ENCODE assay signal across 19 cellular contexts in the genomic region with DNA sequence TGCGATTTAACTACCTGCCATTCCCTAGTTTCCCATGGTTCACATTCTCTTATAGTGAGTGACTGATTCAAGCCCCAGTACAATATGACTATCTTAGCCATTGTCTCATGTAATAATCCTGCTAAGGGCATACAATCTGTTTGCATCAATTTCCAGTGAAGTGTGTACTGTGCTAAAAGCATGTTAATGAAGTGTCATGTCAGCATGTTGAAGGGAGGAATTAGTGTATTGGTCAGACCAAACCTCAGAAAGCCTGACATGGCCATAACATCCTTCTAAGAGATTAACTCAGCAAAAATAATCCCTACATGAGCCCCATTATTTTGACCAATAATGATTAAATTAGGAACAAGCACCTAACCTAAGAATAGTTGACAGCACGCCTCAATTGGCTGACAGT.
DNase-seq lines count a peak whose midpoint lies in the region; ATAC-seq, FAIRE-seq and TF ChIP-seq lines count a peak whose summit lies in the region.
"Had no signal": no experiment of that assay in that cellular context is flagged by ENCODE, and none has a peak within 500 bp of the region (broad histone marks: within the 10 kb centered on the region; RNA-seq: fewer than 3 reads in every experiment).

No MANE protein-coding gene starts in this region.

- H4K20me1 ChIP-seq in HepG2 (ENCODE audit: insufficient read depth, low read length) = no peaks in the 10 kb centered on the region

- in situ Hi-C loops in HepG2 (cut with HindIII; ENCODE audit: extremely low pct_ligation_motif_present, low pct_unique_long_range_greater_than_20kb) = no loop called here

- no peak for FAIRE-seq in HepG2 (lab: Jason Lieb, UNC)
- FAIRE-seq: G401.6 had no signal

- no peak overlapping the region for H2AFZ ChIP-seq in HepG2 (ENCODE audit: low read length)

- H3K36me3 ChIP-seq in HepG2 (replicated peaks in 1 of 2; ENCODE audit: control insufficient read depth in 1 of 2, insufficient read depth in 2 of 2, low read length in 2 of 2) (no peaks in the 10 kb centered on the region), right lobe of liver (no peaks in the 10 kb centered on the region), KOPT-K1 (ENCODE audit: insufficient read depth, low read length) (no peaks in the 10 kb centered on the region), BE2C (no peaks in the 10 kb centered on the region)

- intact Hi-C loops in HepG2 (cut with micrococcal nuclease; ENCODE audit: unreplicated experiment) (no loop called here), right lobe of liver (cut with DNase I) (no loop called here)

- H3K4me2 ChIP-seq in HepG2 (ENCODE audit: low read depth, low read length) = no peak overlapping the region

- H3K27me3 ChIP-seq in HepG2 (ENCODE audit: control insufficient read depth in 1 of 2, insufficient read depth in 2 of 2, low read length in 2 of 2) (peaks cover 0 to 3% of the 10 kb centered on the region in 2 experiments; a peak in 1 of 5 replicates), right lobe of liver (no peaks in the 10 kb centered on the region), BE2C (no peaks in the 10 kb centered on the region)

- ATAC-seq in HepG2 (no peak), right lobe of liver (no peak), HG02852 (IDR thresholded peaks at IDR 0.05; ENCODE audit: unreplicated experiment) (no peak)
- ATAC-seq: HCT116 had no signal

- no peaks in the 10 kb centered on the region for H3K79me2 ChIP-seq in HepG2 (ENCODE audit: insufficient read depth, low read length)

- TF ChIP-seq POLR2A in HepG2 (IDR thresholded peaks at IDR 0.05; ENCODE audit: insufficient read depth in 1 of 2, low read depth in 2 of 2, low read length in 2 of 2) (no peak), right lobe of liver (IDR thresholded peaks at IDR 0.05) (no peak)

- TF ChIP-seq CTCF in HepG2 (CRISPR knock-in tag; IDR thresholded peaks at IDR 0.05) = no peak
- TF ChIP-seq CTCF in right lobe of liver (IDR thresholded peaks at IDR 0.05) = no peak
- TF ChIP-seq CTCF in BE2C (IDR thresholded peaks at IDR 0.05; ENCODE audit: low read depth, low read length) = no peak

- no peak overlapping the region for H3K27ac ChIP-seq in HepG2 (ENCODE audit: extremely low read length, insufficient read depth, low read length)
- no peak overlapping the region for H3K27ac ChIP-seq in right lobe of liver
- peak overlapping the region; percentile 31 for H3K27ac ChIP-seq in KOPT-K1 (ENCODE audit: low read depth, low read length, poor library complexity, severe bottlenecking)
- H3K27ac ChIP-seq: 22Rv1 had no signal

- no peaks in the 10 kb centered on the region for H3K9me3 ChIP-seq in HepG2 (ENCODE audit: low read length)
- no peaks in the 10 kb centered on the region for H3K9me3 ChIP-seq in right lobe of liver
- H3K9me3 ChIP-seq in KOPT-K1 (ENCODE audit: insufficient read depth, low read length, poor library complexity, severe bottlenecking) = no peaks in the 10 kb centered on the region
- no peaks in the 10 kb centered on the region for H3K9me3 ChIP-seq in BE2C

- DNase-seq in HepG2 (ENCODE audit: low spot score) = no peak
- no peak for DNase-seq in right lobe of liver
- peak; percentile 49 for DNase-seq in RPMI8226
- DNase-seq in NCI-H1417 (lab: John Stamatoyannopoulos, UW) = no peak
- DNase-seq in BE2C = no peak
- no peak for DNase-seq in anterior cingulate cortex (lab: John Stamatoyannopoulos, UW)
- DNase-seq: C1 segment of cervical spinal cord; CD4-positive, CD25-positive, alpha-beta regulatory T cell; CD8-positive, alpha-beta memory T cell; COR-L47; GOT3; H7; HFFc6; KBM-7 had no signal

- BruUV-seq in HepG2 (replicated peaks; lab: Mats Ljungman, UMichigan) = no TSS peak

- H3K9ac ChIP-seq in HepG2 (ENCODE audit: insufficient read depth, low read depth, low read length) = no peak overlapping the region

- TF ChIP-seq RAD21 in HepG2 (CRISPR knock-in tag; IDR thresholded peaks at IDR 0.05) = no peak

- POLR2A ChIA-PET in HepG2 (lab: Yijun Ruan, JAX) = no interaction called here

- TF ChIP-seq EP300 in HepG2 (IDR thresholded peaks at IDR 0.05; ENCODE audit: low read depth in 2 of 2, low read length in 2 of 2) = no peak
- TF ChIP-seq EP300 in HepG2 (CRISPR knock-in tag; IDR thresholded peaks at IDR 0.05; ENCODE audit: borderline replicate concordance) = no peak

- CTCF ChIA-PET in HepG2 (lab: Yijun Ruan, JAX; ENCODE audit: low intra/inter-chr PET ratio, low total read pairs) = no interaction called here

- no peaks in the 10 kb centered on the region for H3K4me1 ChIP-seq in HepG2 (ENCODE audit: insufficient read depth, low read length)
- H3K4me1 ChIP-seq in right lobe of liver = no peaks in the 10 kb centered on the region
- H3K4me1 ChIP-seq in BE2C = peaks cover 21% of the 10 kb centered on the region

- WGBS in HepG2 (ENCODE audit: low lambda C conversion rate) = 51% methylated on average over 2 of the region's 2 CpGs
- WGBS in right lobe of liver (ENCODE audit: insufficient coverage, low coverage, low lambda C conversion rate, missing lambda C conversion rate) = 80% methylated on average over 1 of the region's 2 CpGs

- H3K4me3 ChIP-seq in HepG2 (replicated peaks in 1 of 3; ENCODE audit: insufficient read depth in 1 of 3, low read depth in 2 of 3, low read length in 3 of 3) (no peak overlapping the region), right lobe of liver (no peak overlapping the region), BE2C (ENCODE audit: low read depth, low read length) (no peak overlapping the region)

TF ChIP-seq in HepG2, 621 proteins besides CTCF, POLR2A, EP300 and RAD21:
- TF ChIP-seq MAFK (conservative IDR thresholded peaks at IDR 0.05 in 1 of 2, IDR thresholded peaks at IDR 0.05 in 1 of 2; ENCODE audit: low read length in 2 of 2) = peak; percentile 58 to 80
- TF ChIP-seq NR0B2 (CRISPR knock-in tag; IDR thresholded peaks at IDR 0.05) = no peak
- TF ChIP-seq MAFF (IDR thresholded peaks at IDR 0.05; ENCODE audit: low read depth, low read length) = peak; percentile 64
